8 cellular contexts compared by ENCODE assay signal in genomic region chr17:68512967-68513474, GRCh38. TPM values are rescaled to one million over a fixed set of nuclear protein-coding genes. Genes with fewer than 3 reads are reported as not detected.
DNase-seq lines count a peak whose midpoint lies in the region; ATAC-seq and TF ChIP-seq lines count a peak whose summit lies in the region.

No MANE protein-coding gene starts in this region.

- H3K36me3 Mint-ChIP-seq in activated CD4-positive, alpha-beta memory T cell treated with anti-CD3 and anti-CD28 coated beads, Interleukin-2, amount 10 ng/mL, durations not matched to agents 7 days and 5 days (ENCODE audit: low read depth): peaks cover 43% of the 10 kb centered on the region

- H3K9ac ChIP-seq in DND-41 (ENCODE audit: low read depth, low read length) (peak overlapping the region; percentile 70), parathyroid adenoma (peak overlapping the region; percentile 97)

- H3K27ac ChIP-seq in DND-41 (ENCODE audit: low read length) (peak overlapping the region; percentile 68), KOPT-K1 (ENCODE audit: low read depth, low read length, poor library complexity, severe bottlenecking) (peak overlapping the region; percentile 82), parathyroid adenoma (peak overlapping the region; percentile 99)

- no peak for TF ChIP-seq CTCF in DND-41 (IDR thresholded peaks at IDR 0.05; ENCODE audit: borderline replicate concordance, extremely low read depth, low read length, poor library complexity, severe bottlenecking)
- no peak for TF ChIP-seq CTCF in parathyroid adenoma (IDR thresholded peaks at IDR 0.05)

- H3K4me2 ChIP-seq in DND-41 (ENCODE audit: insufficient read depth, low read length) (peak overlapping the region; percentile 96), parathyroid adenoma (ENCODE audit: low read length) (peak overlapping the region; percentile 97)

- H3K4me1 ChIP-seq in DND-41 (ENCODE audit: insufficient read depth, low read length) (peaks cover 38% of the 10 kb centered on the region), parathyroid adenoma (peaks cover 26% of the 10 kb centered on the region)

- H3K4me3 Mint-ChIP-seq in activated CD4-positive, alpha-beta memory T cell treated with anti-CD3 and anti-CD28 coated beads, Interleukin-2, amount 10 ng/mL, durations not matched to agents 7 days and 5 days: peak overlapping the region; percentile 98

- POLR2A ChIA-PET in activated CD4-positive, alpha-beta memory T cell treated with anti-CD3 and anti-CD28 coated beads, Interleukin-2, amount 10 ng/mL, durations not matched to agents 7 days and 5 days (lab: Charles Lee): interaction anchor here (0.6 to 3.8 kb wide), 11 partner anchors 9 to 478 kb away, joined by 3 to 26 read pairs (median 3); partner anchors contain the start of gene KPNA2

- H3K27me3 ChIP-seq in DND-41 (ENCODE audit: insufficient read depth, low read length, poor library complexity): no peaks in the 10 kb centered on the region
- no peaks in the 10 kb centered on the region for H3K27me3 ChIP-seq in parathyroid adenoma (ENCODE audit: control insufficient read depth, insufficient read depth, low read length)

- H4K20me1 ChIP-seq in DND-41 (ENCODE audit: insufficient read depth, low read length): peaks cover 10% of the 10 kb centered on the region; the same call in 1 of the 2 replicates

- CTCF ChIA-PET in activated CD4-positive, alpha-beta memory T cell treated with anti-CD3 and anti-CD28 coated beads, Interleukin-2, amount 10 ng/mL, durations not matched to agents 7 days and 5 days (lab: Charles Lee): interaction anchor here (0.5 to 1.9 kb wide), 6 partner anchors 15 to 341 kb away, joined by 3 to 6 read pairs (median 3); no protein-coding TSS in a partner anchor

- intact Hi-C loops in Right ventricle myocardium superior (cut with DNase I) (loop anchor here (5.0 kb wide), 1 partner anchor 46 kb away; no protein-coding TSS in a partner anchor), posterior vena cava (cut with DNase I) (no loop called here)

- H3K4me3 ChIP-seq in DND-41 (ENCODE audit: low read depth in 1 of 2, low read length in 2 of 2) (peak overlapping the region; percentile 39 to 80), parathyroid adenoma (ENCODE audit: low read depth, low read length) (peak overlapping the region; percentile 98)

- ATAC-seq in DND-41 (ENCODE audit: insufficient read depth, low read depth) (peak; percentile 1; the same call in 1 of the 3 replicates), Right ventricle myocardium superior (ENCODE audit: poor library complexity) (peak; percentile 13), GM21576 (IDR thresholded peaks at IDR 0.05; ENCODE audit: unreplicated experiment) (no peak), HG03097 (IDR thresholded peaks at IDR 0.05; ENCODE audit: low FRiP score, unreplicated experiment) (no peak)

- H3K36me3 ChIP-seq in DND-41 (ENCODE audit: insufficient read depth, low read length): peaks cover 32% of the 10 kb centered on the region
- peaks cover 35% of the 10 kb centered on the region for H3K36me3 ChIP-seq in KOPT-K1 (ENCODE audit: insufficient read depth, low read length)
- H3K36me3 ChIP-seq in parathyroid adenoma (ENCODE audit: control insufficient read depth, insufficient read depth, low read length): no peaks in the 10 kb centered on the region

- H3K9me3 ChIP-seq in DND-41 (ENCODE audit: insufficient read depth, low read length, severe bottlenecking): no peaks in the 10 kb centered on the region
- H3K9me3 ChIP-seq in KOPT-K1 (ENCODE audit: insufficient read depth, low read length, poor library complexity, severe bottlenecking): peaks cover 6% of the 10 kb centered on the region
- H3K9me3 ChIP-seq in parathyroid adenoma (ENCODE audit: control insufficient read depth, low read length): no peaks in the 10 kb centered on the region

- peak overlapping the region; percentile 98 for H3K27ac Mint-ChIP-seq in activated CD4-positive, alpha-beta memory T cell treated with anti-CD3 and anti-CD28 coated beads, Interleukin-2, amount 10 ng/mL, durations not matched to agents 7 days and 5 days

- H3K4me1 Mint-ChIP-seq in activated CD4-positive, alpha-beta memory T cell treated with anti-CD3 and anti-CD28 coated beads, Interleukin-2, amount 10 ng/mL, durations not matched to agents 7 days and 5 days: peaks cover 57% of the 10 kb centered on the region

- no peaks in the 10 kb centered on the region for H3K27me3 Mint-ChIP-seq in activated CD4-positive, alpha-beta memory T cell treated with anti-CD3 and anti-CD28 coated beads, Interleukin-2, amount 10 ng/mL, durations not matched to agents 7 days and 5 days

- H3K79me2 ChIP-seq in DND-41 (ENCODE audit: insufficient read depth, low read length): peaks cover 37% of the 10 kb centered on the region
- H3K79me2 ChIP-seq in parathyroid adenoma: peaks cover 28% of the 10 kb centered on the region

- H3K9me3 Mint-ChIP-seq in activated CD4-positive, alpha-beta memory T cell treated with anti-CD3 and anti-CD28 coated beads, Interleukin-2, amount 10 ng/mL, durations not matched to agents 7 days and 5 days: no peaks in the 10 kb centered on the region

- H2AFZ ChIP-seq in DND-41 (ENCODE audit: low read depth, low read length): peak overlapping the region; percentile 98
- peak overlapping the region; percentile 89 for H2AFZ ChIP-seq in parathyroid adenoma

- no peak for DNase-seq in DND-41
- DNase-seq in activated CD4-positive, alpha-beta memory T cell treated with anti-CD3 and anti-CD28 coated beads, Interleukin-2, amount 10 ng/mL, durations not matched to agents 7 days and 5 days: no peak
- DNase-seq in Right ventricle myocardium superior: no peak
- no peak for DNase-seq in posterior vena cava (ENCODE audit: low spot score)

RNA-seq across cellular contexts. Expression of gene PRKAR1A, which starts 0.8 kb away (rescaled TPM):
- 100 to 1,000 TPM; 281 to 287 TPM for total RNA-seq in activated CD4-positive, alpha-beta memory T cell treated with anti-CD3 and anti-CD28 coated beads, Interleukin-2, amount 10 ng/mL, durations not matched to agents 7 days and 5 days
- total RNA-seq in Right ventricle myocardium superior (607 TPM), posterior vena cava (100 to 1,000 TPM; 236 to 271 TPM)

RNA-seq across cellular contexts. Expression of gene WIPI1, which starts 55.7 kb away (rescaled TPM):
- total RNA-seq in activated CD4-positive, alpha-beta memory T cell treated with anti-CD3 and anti-CD28 coated beads, Interleukin-2, amount 10 ng/mL, durations not matched to agents 7 days and 5 days: 10 to 100 TPM; 60.0 to 62.7 TPM
- total RNA-seq in Right ventricle myocardium superior: 63.7 TPM
- 10 to 100 TPM; 50.3 to 54.1 TPM for total RNA-seq in posterior vena cava

Comparison
In these comparisons a context has a peak if more than half of its experiments do, and no peak if none do; other contexts are left out.
1. ATAC-seq: peak in DND-41 (single experiment) and Right ventricle myocardium superior (single experiment); none in GM21576 (single experiment) and HG03097 (single experiment).
2. Peak in every context shown above with its lines, with median percentiles within 50 percentile points of each other: H3K27ac ChIP-seq.